ENCODE assay signal across 8 cellular contexts in the genomic region with DNA sequence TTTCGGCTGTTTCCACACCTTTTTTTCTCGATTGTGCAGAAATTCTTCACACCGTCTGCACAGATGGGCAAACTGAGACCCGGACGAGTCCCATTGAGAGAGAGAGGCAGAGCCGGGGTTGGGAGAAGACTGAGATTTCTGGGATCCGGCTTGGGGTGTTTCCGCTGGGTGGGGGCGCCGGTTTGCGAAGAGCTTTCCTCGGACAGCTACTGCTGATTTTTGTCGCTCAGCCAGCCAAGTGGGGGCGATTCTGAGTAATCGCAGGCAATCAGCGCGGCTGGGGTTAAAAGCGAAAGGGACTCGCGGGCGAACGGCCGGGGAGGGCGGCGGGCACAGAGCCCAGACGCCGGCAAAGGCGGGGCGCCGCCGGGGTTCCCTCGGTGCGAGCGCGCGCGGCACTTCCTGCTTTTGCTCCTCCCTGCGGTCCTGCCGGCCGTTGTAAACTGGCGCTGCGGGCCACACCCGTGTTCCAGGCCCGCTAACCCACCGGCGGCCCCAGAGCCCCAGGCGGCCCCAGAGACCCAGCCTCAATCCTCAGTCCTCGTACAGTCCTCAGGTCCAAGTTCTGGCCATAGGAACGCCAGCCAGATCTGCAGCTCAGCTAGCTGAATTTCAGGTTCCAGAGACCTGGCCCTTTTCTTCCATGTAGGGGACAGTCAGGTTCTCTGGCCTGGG. TPM values are rescaled to one million over a fixed set of nuclear protein-coding genes. Genes with fewer than 3 reads are reported as not detected.
DNase-seq lines count a peak whose midpoint lies in the region; ATAC-seq, FAIRE-seq and TF ChIP-seq lines count a peak whose summit lies in the region.

No MANE protein-coding gene starts in this region.

- no peak for FAIRE-seq in keratinocyte (lab: Jason Lieb, UNC)

- no peaks in the 10 kb centered on the region for H3K27me3 ChIP-seq in keratinocyte (ENCODE audit: control insufficient read depth, extremely low read depth, insufficient read depth, low read length)

- dilution Hi-C loops in keratinocyte (cut with MboI; ENCODE audit: extremely low pct_ligation_motif_present, low sequenced_read_pairs), result no loop called here

- no peaks in the 10 kb centered on the region for H3K36me3 ChIP-seq in keratinocyte (ENCODE audit: control insufficient read depth in 2 of 2, extremely low read depth in 1 of 2, insufficient read depth in 2 of 2, low read length in 2 of 2)

- no peak for TF ChIP-seq CTCF in keratinocyte (optimal IDR thresholded peaks at IDR 0.05 in 1 of 3, IDR thresholded peaks at IDR 0.05 in 1 of 3, conservative IDR thresholded peaks at IDR 0.05 in 1 of 3; ENCODE audit: extremely low read depth in 1 of 3, insufficient read depth in 2 of 3, low read length in 3 of 3)

- peak overlapping the region; percentile 83 for H3K9ac ChIP-seq in keratinocyte (ENCODE audit: control insufficient read depth, extremely low read depth, insufficient read depth, low read length)

- peak overlapping the region; percentile 88 for H3K27ac ChIP-seq in keratinocyte (ENCODE audit: control insufficient read depth, insufficient read depth, low read length)

- ATAC-seq in GM18870 (IDR thresholded peaks at IDR 0.05; ENCODE audit: unreplicated experiment) (peak; percentile 56), HG03097 (IDR thresholded peaks at IDR 0.05; ENCODE audit: low FRiP score, unreplicated experiment) (peak; percentile 77)

- H4K20me1 ChIP-seq in keratinocyte (ENCODE audit: control insufficient read depth, extremely low read depth, insufficient read depth, low read length), result no peaks in the 10 kb centered on the region

- peak overlapping the region; percentile 40 to 83 (median 78) for H3K4me3 ChIP-seq in keratinocyte (ENCODE audit: control insufficient read depth in 2 of 3, extremely low read depth in 1 of 3, insufficient read depth in 2 of 3, low read depth in 1 of 3, low read length in 3 of 3)

- peak overlapping the region; percentile 91 for H3K4me2 ChIP-seq in keratinocyte (ENCODE audit: control insufficient read depth, extremely low read depth, insufficient read depth, low read depth, low read length)

- H3K9me3 ChIP-seq in keratinocyte (ENCODE audit: control insufficient read depth, low read depth, low read length), result no peaks in the 10 kb centered on the region

- H2AFZ ChIP-seq in keratinocyte (ENCODE audit: control insufficient read depth, low read length), result peak overlapping the region; percentile 70

- peaks cover 76% of the 10 kb centered on the region for H3K4me1 ChIP-seq in keratinocyte (ENCODE audit: control insufficient read depth, extremely low read depth, insufficient read depth, low read length)

- peak; percentile 94 for DNase-seq in AG08396 (ENCODE audit: low spot score)
- DNase-seq in NCI-H2196 (lab: John Stamatoyannopoulos, UW; ENCODE audit: unreplicated experiment), result peak; percentile 85
- DNase-seq in activated CD4-positive, CD25-positive, alpha-beta regulatory T cell treated with anti-CD3 and anti-CD28 coated beads, Interleukin-2, amount 50 U/mL, for 16 hours (ENCODE audit: low read depth, low spot score), result peak; percentile 64
- peak; percentile 76 for DNase-seq in central memory CD4-positive, alpha-beta T cell
- DNase-seq in keratinocyte (ENCODE audit: low read depth, low spot score), result no peak
- DNase-seq in stimulated activated CD4-positive, alpha-beta T cell treated with anti-CD3 and anti-CD28 coated beads, Interleukin-12 subunit alpha, Interleukin-12 subunit beta, amount 100 ng/mL, for 4 hours, result peak; percentile 74

- H3K9me1 ChIP-seq in keratinocyte (ENCODE audit: control insufficient read depth, extremely low read depth, insufficient read depth, low read length), result no peaks in the 10 kb centered on the region

- no peaks in the 10 kb centered on the region for H3K79me2 ChIP-seq in keratinocyte (ENCODE audit: control insufficient read depth, insufficient read depth, low read length)

RNA-seq across cellular contexts. Expression of gene JUN, which starts 32.4 kb away (rescaled TPM):
- 31.2 to 83.1 TPM (median 70.1 TPM) in 3 replicates for polyA plus RNA-seq in keratinocyte
- polyA plus RNA-seq in keratinocyte (2011; ENCODE audit: low read depth), result 322 TPM
- polyA plus RNA-seq in keratinocyte (2011; cell fraction: cytosol; rRNA removed), result 20.0 and 37.1 TPM in 2 replicates
- 170 and 226 TPM in 2 replicates for polyA plus RNA-seq in keratinocyte (2011; cell fraction: nucleus; rRNA removed)
- 43.2 and 179 TPM in 2 replicates for polyA plus RNA-seq in keratinocyte (2012; ENCODE audit: low replicate concordance)
- 28.4 to 46.4 TPM (median 36.4 TPM) in 3 replicates for polyA minus RNA-seq in keratinocyte
- polyA minus RNA-seq in keratinocyte (2011; cell fraction: cytosol; rRNA and poly(A)+ RNA removed), result 76.4 TPM
- polyA minus RNA-seq in keratinocyte (2011; cell fraction: nucleus; rRNA and poly(A)+ RNA removed), result 198 and 206 TPM in 2 replicates
